Comparison of ENCODE assay signal across 29 cellular contexts in genomic region chr20:6756961-6757595, GRCh38. TPM values are rescaled to one million over a fixed set of nuclear protein-coding genes. Genes with fewer than 3 reads are reported as not detected.
A peak's percentile ranks its signal among the peaks of the same experiment; 100 is the strongest.
DNase-seq lines count a peak whose midpoint lies in the region; ATAC-seq and TF ChIP-seq lines count a peak whose summit lies in the region.
"Had no signal": no experiment of that assay in that cellular context is flagged by ENCODE, and none has a peak within 500 bp of the region (broad histone marks: within the 10 kb centered on the region; RNA-seq: fewer than 3 reads in every experiment).

No MANE protein-coding gene starts in this region.

- ATAC-seq in left lung (peak; percentile 30), HG03520 (IDR thresholded peaks at IDR 0.05; ENCODE audit: unreplicated experiment) (no peak)
- ATAC-seq: activated CD4-positive, alpha-beta T cell treated with anti-CD3 and anti-CD28 coated beads for 36 hours; effector memory CD8-positive, alpha-beta T cell; foreskin keratinocyte; GM12878; heart right ventricle; SK-N-SH treated with all-trans-retinoic acid at 6 μM for 48 hours had no signal

- peak overlapping the region; percentile 18 for H3K27ac Mint-ChIP-seq in Calu3 (ENCODE audit: unreplicated experiment)
- H3K27ac Mint-ChIP-seq: activated CD4-positive, alpha-beta T cell treated with anti-CD3 and anti-CD28 coated beads for 36 hours; activated naive CD8-positive, alpha-beta T cell; effector memory CD8-positive, alpha-beta T cell; nephron progenitor cell had no signal

- no peaks in the 10 kb centered on the region for H3K36me3 ChIP-seq in left lung
- no peaks in the 10 kb centered on the region for H3K36me3 ChIP-seq in MG63
- H3K36me3 ChIP-seq: ascending aorta, BLaER1, heart right ventricle, lower lobe of right lung, right atrium auricular region, transverse colon had no signal

- TF ChIP-seq CTCF in Calu3 (IDR thresholded peaks at IDR 0.05; ENCODE audit: unreplicated experiment) (no peak), left lung (IDR thresholded peaks at IDR 0.05) (no peak)

- CTCF ChIA-PET in Calu3 (lab: Charles Lee): no interaction called here

- intact Hi-C loops in Calu3 (cut with micrococcal nuclease; ENCODE audit: unreplicated experiment) (no loop called here), left lung (cut with DNase I) (no loop called here)

- H3K9me3 ChIP-seq in left lung (no peaks in the 10 kb centered on the region), MG63 (no peaks in the 10 kb centered on the region)
- H3K9me3 ChIP-seq: ascending aorta, lower lobe of right lung, transverse colon had no signal

- no TSS peak for BruUV-seq in Calu3 (replicated peaks; lab: Mats Ljungman, UMichigan)

- H3K27me3 ChIP-seq in left lung (no peaks in the 10 kb centered on the region), MG63 (no peaks in the 10 kb centered on the region; the same call in 1 of the 2 replicates)
- H3K27me3 ChIP-seq: ascending aorta, BLaER1, foreskin keratinocyte, right atrium auricular region, transverse colon had no signal

- H3K4me1 ChIP-seq in left lung: no peaks in the 10 kb centered on the region
- H3K4me1 ChIP-seq: ascending aorta, foreskin keratinocyte, heart right ventricle, right atrium auricular region, transverse colon had no signal

- no peaks in the 10 kb centered on the region for H3K27me3 Mint-ChIP-seq in Calu3 (ENCODE audit: unreplicated experiment)
- H3K27me3 Mint-ChIP-seq: activated CD4-positive, alpha-beta T cell treated with anti-CD3 and anti-CD28 coated beads for 36 hours; activated naive CD8-positive, alpha-beta T cell; effector memory CD8-positive, alpha-beta T cell had no signal

- peaks cover 5% of the 10 kb centered on the region for H3K4me1 Mint-ChIP-seq in Calu3 (ENCODE audit: low read depth, unreplicated experiment)
- H3K4me1 Mint-ChIP-seq: activated CD4-positive, alpha-beta T cell treated with anti-CD3 and anti-CD28 coated beads for 36 hours; nephron progenitor cell had no signal

- H3K36me3 Mint-ChIP-seq in Calu3 (ENCODE audit: insufficient read depth, unreplicated experiment): no peaks in the 10 kb centered on the region
- H3K36me3 Mint-ChIP-seq: activated naive CD8-positive, alpha-beta T cell had no signal

- H3K27ac ChIP-seq in left lung: no peak overlapping the region
- H3K27ac ChIP-seq: ascending aorta, BLaER1, foreskin keratinocyte, heart right ventricle, HL-60, lower lobe of right lung, right atrium auricular region, transverse colon had no signal

- DNase-seq in Calu3 (no peak), NCI-H1105 treated with DMSO at 0.1 percent for 48 hours (lab: John Stamatoyannopoulos, UW) (peak; percentile 75), NCI-H69 (lab: John Stamatoyannopoulos, UW) (peak; percentile 80), left lung (no peak), MG63 (no peak)
- DNase-seq in activated CD4-positive, alpha-beta T cell treated with anti-CD3 and anti-CD28 coated beads, Interleukin-2, amount 50 U/mL, for 48 hours: no peak
- DNase-seq: activated CD4-positive, alpha-beta T cell treated with anti-CD3 and anti-CD28 coated beads for 36 hours; activated T-cell treated with anti-CD3 and anti-CD28 coated beads for 4 hours; caudate nucleus; cortex of kidney; effector memory CD8-positive, alpha-beta T cell; foreskin keratinocyte; heart right ventricle; kidney glomerular epithelial cell; lower lobe of right lung; MV-4-11; nephron progenitor cell; stimulated activated CD4-positive, alpha-beta T cell treated with anti-CD3 and anti-CD28 coated beads, Interleukin-1b, Interleukin-23, amount 100 ng/mL, for 48 hours; T-helper 2 cell; transverse colon had no signal

- H3K4me3 ChIP-seq in left lung: no peak overlapping the region
- H3K4me3 ChIP-seq in MG63: no peak overlapping the region
- H3K4me3 ChIP-seq: ascending aorta, BLaER1, GM12878, heart right ventricle, lower lobe of right lung, right atrium auricular region, smooth muscle cell, transverse colon had no signal

- H3K9me3 Mint-ChIP-seq in Calu3 (ENCODE audit: low read depth, unreplicated experiment): no peaks in the 10 kb centered on the region

- no peak overlapping the region for H3K4me3 Mint-ChIP-seq in Calu3 (ENCODE audit: low read depth, unreplicated experiment)
- H3K4me3 Mint-ChIP-seq: activated CD4-positive, alpha-beta T cell treated with anti-CD3 and anti-CD28 coated beads for 36 hours; activated naive CD8-positive, alpha-beta T cell; effector memory CD8-positive, alpha-beta T cell; nephron progenitor cell had no signal

RNA-seq across cellular contexts. Expression of gene BMP2, which starts 10.4 kb away (rescaled TPM):
- total RNA-seq in Calu3 (2022): 4.5 and 5.6 TPM in 2 replicates
- total RNA-seq in left lung: 10 to 100 TPM; 15.1 to 38.9 TPM
- total RNA-seq in MG63 (2014; rRNA removed; shearing (Covaris generic); ENCODE audit: low replicate concordance): 0.03 and 0.10 TPM in 2 replicates
- total RNA-seq: activated CD4-positive, alpha-beta T cell treated with anti-CD3 and anti-CD28 coated beads for 36 hours had no signal

Comparison
In these comparisons a context has a peak if more than half of its experiments do, and no peak if none do; other contexts are left out.
1. DNase-seq: peak in NCI-H1105 treated with DMSO at 0.1 percent for 48 hours (single experiment) and NCI-H69 (single experiment); none in Calu3 (single experiment), left lung (0 of 2), activated CD4-positive, alpha-beta T cell treated with anti-CD3 and anti-CD28 coated beads, Interleukin-2, amount 50 U/mL, for 48 hours (0 of 2) and MG63 (single experiment).